ENCODE assay signal across 1 cellular context in the genomic region with DNA sequence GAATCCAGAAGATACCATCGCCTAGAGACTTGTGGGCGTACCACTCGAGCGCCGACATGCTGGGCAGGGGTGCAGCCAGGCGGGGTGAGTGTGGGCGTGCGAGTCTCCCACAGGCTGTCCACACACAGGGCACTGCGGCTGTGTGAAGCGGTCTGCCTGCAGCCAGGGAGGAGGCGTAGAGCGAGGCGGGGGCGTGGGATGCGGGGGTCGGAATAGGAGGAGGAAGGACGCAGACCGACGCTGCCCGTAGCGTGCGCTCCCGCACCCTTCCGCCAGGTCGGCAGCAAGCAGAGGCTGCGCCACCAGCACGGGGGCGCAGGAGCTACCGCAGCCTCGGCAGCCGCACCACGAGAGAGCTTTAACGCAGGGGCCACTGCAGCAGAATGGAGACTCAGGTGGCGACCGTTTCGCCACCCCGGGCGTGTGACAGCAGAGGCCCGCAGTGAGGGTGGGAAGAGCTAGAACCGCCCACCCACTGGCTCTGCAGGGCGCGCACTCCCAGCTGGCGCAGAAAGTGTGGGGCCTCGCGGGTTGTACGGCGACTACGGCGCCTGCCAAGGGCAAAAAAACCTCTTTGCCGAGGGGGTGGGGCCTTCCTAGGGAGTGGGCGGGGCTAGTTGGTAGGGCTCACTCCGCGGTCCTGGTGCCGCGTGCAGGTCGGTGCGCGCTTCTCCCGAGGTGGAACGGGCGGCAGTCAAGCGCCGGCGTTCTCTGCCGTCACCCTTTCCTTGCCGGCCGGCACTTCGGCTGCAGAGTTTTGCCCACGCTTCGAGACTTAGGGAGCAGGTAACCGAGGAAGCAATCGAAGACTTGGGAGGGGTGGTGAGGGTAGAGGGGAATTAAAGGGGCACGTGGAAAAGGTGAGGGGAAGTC.
TF ChIP-seq lines count a peak whose summit lies in the region.

A gene (minus strand): TSS at position 537 of the 873 bp plus-strand sequence. CDS start 479 bp downstream, at position 58.
A gene with protein sequence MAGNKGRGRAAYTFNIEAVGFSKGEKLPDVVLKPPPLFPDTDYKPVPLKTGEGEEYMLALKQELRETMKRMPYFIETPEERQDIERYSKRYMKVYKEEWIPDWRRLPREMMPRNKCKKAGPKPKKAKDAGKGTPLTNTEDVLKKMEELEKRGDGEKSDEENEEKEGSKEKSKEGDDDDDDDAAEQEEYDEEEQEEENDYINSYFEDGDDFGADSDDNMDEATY (plus strand): TSS at position 630 of the 873 bp plus-strand sequence. CDS start 10,704 bp downstream, outside the sequence.

TF ChIP-seq in H1, 55 proteins besides CTCF, POLR2A, EP300 and RAD21 (continued from another document):
- TF ChIP-seq CHD1 (IDR thresholded peaks at IDR 0.05; ENCODE audit: low read depth, low read length) = no peak
- peak; percentile 90 for TF ChIP-seq RBBP5 (IDR thresholded peaks at IDR 0.05; ENCODE audit: borderline replicate concordance, low read depth, low read length)
- TF ChIP-seq HDAC6 (IDR thresholded peaks at IDR 0.05; ENCODE audit: low read depth, low read length) = no peak
- no peak for TF ChIP-seq ZNF274 (IDR thresholded peaks at IDR 0.05; ENCODE audit: borderline replicate concordance, extremely low read depth, low read length)
- TF ChIP-seq BRCA1 (IDR thresholded peaks at IDR 0.05; ENCODE audit: low read depth, low read length) = no peak
- TF ChIP-seq POLR2AphosphoS5 (IDR thresholded peaks at IDR 0.05; ENCODE audit: low read depth, low read length) = peak; percentile 78
- peak; percentile 92 for TF ChIP-seq TAF1 (IDR thresholded peaks at IDR 0.05; ENCODE audit: low read depth, low read length)
- peak; percentile 80 for TF ChIP-seq PHF8 (conservative IDR thresholded peaks at IDR 0.05; ENCODE audit: low read depth, low read length)
- no peak for TF ChIP-seq RXRA (IDR thresholded peaks at IDR 0.05; ENCODE audit: insufficient read depth, low read depth, low read length)
- peak; percentile 74 for TF ChIP-seq KDM1A (IDR thresholded peaks at IDR 0.05; ENCODE audit: borderline replicate concordance, low read length)
- no peak for TF ChIP-seq BCL11A (IDR thresholded peaks at IDR 0.05; ENCODE audit: low read depth in 2 of 2, low read length in 2 of 2)
- TF ChIP-seq SP2 (IDR thresholded peaks at IDR 0.05; ENCODE audit: low read length) = no peak
- TF ChIP-seq TBP (IDR thresholded peaks at IDR 0.05; ENCODE audit: low read depth, low read length) = peak; percentile 84
- TF ChIP-seq NRF1 (IDR thresholded peaks at IDR 0.05; ENCODE audit: low read depth, low read length) = no peak
- no peak for TF ChIP-seq JUND (IDR thresholded peaks at IDR 0.05; ENCODE audit: low read length)
- TF ChIP-seq FOSL1 (IDR thresholded peaks at IDR 0.05; ENCODE audit: insufficient read depth, low read depth, low read length) = no peak
- no peak for TF ChIP-seq GABPA (IDR thresholded peaks at IDR 0.05; ENCODE audit: borderline replicate concordance, insufficient read depth, low read length)
- TF ChIP-seq, protein P1, sequence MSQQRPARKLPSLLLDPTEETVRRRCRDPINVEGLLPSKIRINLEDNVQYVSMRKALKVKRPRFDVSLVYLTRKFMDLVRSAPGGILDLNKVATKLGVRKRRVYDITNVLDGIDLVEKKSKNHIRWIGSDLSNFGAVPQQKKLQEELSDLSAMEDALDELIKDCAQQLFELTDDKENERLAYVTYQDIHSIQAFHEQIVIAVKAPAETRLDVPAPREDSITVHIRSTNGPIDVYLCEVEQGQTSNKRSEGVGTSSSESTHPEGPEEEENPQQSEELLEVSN (IDR thresholded peaks at IDR 0.05) = peak; percentile 88
- no peak for TF ChIP-seq CTBP2 (IDR thresholded peaks at IDR 0.05; ENCODE audit: borderline replicate concordance, insufficient read depth, insufficient read length, low read length)
- no peak for TF ChIP-seq BACH1 (IDR thresholded peaks at IDR 0.05; ENCODE audit: low read length)
- no peak for TF ChIP-seq SIX5 (IDR thresholded peaks at IDR 0.05; ENCODE audit: low read depth, low read length)
- TF ChIP-seq TCF12 (IDR thresholded peaks at IDR 0.05; ENCODE audit: low read depth, low read length) = 0 out of 2 replicates have a peak, but pooled peaks have one; percentile 56
- no peak for TF ChIP-seq CEBPB (IDR thresholded peaks at IDR 0.05; ENCODE audit: low read depth, low read length)
- peak; percentile 42 for TF ChIP-seq CREB1 (IDR thresholded peaks at IDR 0.05)
- no peak for TF ChIP-seq EZH2 (IDR thresholded peaks at IDR 0.05; ENCODE audit: low read depth, low read length, severe bottlenecking)
- TF ChIP-seq, protein P2, sequence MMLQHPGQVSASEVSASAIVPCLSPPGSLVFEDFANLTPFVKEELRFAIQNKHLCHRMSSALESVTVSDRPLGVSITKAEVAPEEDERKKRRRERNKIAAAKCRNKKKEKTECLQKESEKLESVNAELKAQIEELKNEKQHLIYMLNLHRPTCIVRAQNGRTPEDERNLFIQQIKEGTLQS (IDR thresholded peaks at IDR 0.05; ENCODE audit: insufficient read depth, low read depth, low read length) = no peak
- no peak for TF ChIP-seq CHD2 (IDR thresholded peaks at IDR 0.05; ENCODE audit: low read length)
- TF ChIP-seq MAFK (IDR thresholded peaks at IDR 0.05; ENCODE audit: low read depth, low read length) = no peak
- TF ChIP-seq, protein P3, sequence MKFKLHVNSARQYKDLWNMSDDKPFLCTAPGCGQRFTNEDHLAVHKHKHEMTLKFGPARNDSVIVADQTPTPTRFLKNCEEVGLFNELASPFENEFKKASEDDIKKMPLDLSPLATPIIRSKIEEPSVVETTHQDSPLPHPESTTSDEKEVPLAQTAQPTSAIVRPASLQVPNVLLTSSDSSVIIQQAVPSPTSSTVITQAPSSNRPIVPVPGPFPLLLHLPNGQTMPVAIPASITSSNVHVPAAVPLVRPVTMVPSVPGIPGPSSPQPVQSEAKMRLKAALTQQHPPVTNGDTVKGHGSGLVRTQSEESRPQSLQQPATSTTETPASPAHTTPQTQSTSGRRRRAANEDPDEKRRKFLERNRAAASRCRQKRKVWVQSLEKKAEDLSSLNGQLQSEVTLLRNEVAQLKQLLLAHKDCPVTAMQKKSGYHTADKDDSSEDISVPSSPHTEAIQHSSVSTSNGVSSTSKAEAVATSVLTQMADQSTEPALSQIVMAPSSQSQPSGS (IDR thresholded peaks at IDR 0.05; ENCODE audit: low read length) = no peak
- TF ChIP-seq, protein P4, sequence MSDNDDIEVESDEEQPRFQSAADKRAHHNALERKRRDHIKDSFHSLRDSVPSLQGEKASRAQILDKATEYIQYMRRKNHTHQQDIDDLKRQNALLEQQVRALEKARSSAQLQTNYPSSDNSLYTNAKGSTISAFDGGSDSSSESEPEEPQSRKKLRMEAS (IDR thresholded peaks at IDR 0.05) = peak; percentile 88
- peak; percentile 84 for TF ChIP-seq TAF7 (optimal IDR thresholded peaks at IDR 0.05; ENCODE audit: borderline replicate concordance, low read depth, low read length)
- peak; percentile 45 for TF ChIP-seq SP1 (IDR thresholded peaks at IDR 0.05; ENCODE audit: low read depth, low read length)
- TF ChIP-seq SUZ12 (IDR thresholded peaks at IDR 0.05; ENCODE audit: low read length) = no peak
- 0 out of 2 replicates have a peak, but pooled peaks have one; percentile 32 for TF ChIP-seq SP4 (IDR thresholded peaks at IDR 0.05; ENCODE audit: low read length)
- TF ChIP-seq SIN3A (conservative IDR thresholded peaks at IDR 0.05 in 1 of 2, IDR thresholded peaks at IDR 0.05 in 1 of 2; ENCODE audit: low read depth in 1 of 2, low read length in 2 of 2) = peak; percentile 46 to 92; a peak in 2 of 4 replicates
- no peak for TF ChIP-seq GTF2F1 (IDR thresholded peaks at IDR 0.05; ENCODE audit: borderline replicate concordance, low read depth, low read length)
- peak; percentile 94 for TF ChIP-seq EGR1 (IDR thresholded peaks at IDR 0.05; ENCODE audit: borderline replicate concordance, low read depth, low read length)
- TF ChIP-seq, protein P5, sequence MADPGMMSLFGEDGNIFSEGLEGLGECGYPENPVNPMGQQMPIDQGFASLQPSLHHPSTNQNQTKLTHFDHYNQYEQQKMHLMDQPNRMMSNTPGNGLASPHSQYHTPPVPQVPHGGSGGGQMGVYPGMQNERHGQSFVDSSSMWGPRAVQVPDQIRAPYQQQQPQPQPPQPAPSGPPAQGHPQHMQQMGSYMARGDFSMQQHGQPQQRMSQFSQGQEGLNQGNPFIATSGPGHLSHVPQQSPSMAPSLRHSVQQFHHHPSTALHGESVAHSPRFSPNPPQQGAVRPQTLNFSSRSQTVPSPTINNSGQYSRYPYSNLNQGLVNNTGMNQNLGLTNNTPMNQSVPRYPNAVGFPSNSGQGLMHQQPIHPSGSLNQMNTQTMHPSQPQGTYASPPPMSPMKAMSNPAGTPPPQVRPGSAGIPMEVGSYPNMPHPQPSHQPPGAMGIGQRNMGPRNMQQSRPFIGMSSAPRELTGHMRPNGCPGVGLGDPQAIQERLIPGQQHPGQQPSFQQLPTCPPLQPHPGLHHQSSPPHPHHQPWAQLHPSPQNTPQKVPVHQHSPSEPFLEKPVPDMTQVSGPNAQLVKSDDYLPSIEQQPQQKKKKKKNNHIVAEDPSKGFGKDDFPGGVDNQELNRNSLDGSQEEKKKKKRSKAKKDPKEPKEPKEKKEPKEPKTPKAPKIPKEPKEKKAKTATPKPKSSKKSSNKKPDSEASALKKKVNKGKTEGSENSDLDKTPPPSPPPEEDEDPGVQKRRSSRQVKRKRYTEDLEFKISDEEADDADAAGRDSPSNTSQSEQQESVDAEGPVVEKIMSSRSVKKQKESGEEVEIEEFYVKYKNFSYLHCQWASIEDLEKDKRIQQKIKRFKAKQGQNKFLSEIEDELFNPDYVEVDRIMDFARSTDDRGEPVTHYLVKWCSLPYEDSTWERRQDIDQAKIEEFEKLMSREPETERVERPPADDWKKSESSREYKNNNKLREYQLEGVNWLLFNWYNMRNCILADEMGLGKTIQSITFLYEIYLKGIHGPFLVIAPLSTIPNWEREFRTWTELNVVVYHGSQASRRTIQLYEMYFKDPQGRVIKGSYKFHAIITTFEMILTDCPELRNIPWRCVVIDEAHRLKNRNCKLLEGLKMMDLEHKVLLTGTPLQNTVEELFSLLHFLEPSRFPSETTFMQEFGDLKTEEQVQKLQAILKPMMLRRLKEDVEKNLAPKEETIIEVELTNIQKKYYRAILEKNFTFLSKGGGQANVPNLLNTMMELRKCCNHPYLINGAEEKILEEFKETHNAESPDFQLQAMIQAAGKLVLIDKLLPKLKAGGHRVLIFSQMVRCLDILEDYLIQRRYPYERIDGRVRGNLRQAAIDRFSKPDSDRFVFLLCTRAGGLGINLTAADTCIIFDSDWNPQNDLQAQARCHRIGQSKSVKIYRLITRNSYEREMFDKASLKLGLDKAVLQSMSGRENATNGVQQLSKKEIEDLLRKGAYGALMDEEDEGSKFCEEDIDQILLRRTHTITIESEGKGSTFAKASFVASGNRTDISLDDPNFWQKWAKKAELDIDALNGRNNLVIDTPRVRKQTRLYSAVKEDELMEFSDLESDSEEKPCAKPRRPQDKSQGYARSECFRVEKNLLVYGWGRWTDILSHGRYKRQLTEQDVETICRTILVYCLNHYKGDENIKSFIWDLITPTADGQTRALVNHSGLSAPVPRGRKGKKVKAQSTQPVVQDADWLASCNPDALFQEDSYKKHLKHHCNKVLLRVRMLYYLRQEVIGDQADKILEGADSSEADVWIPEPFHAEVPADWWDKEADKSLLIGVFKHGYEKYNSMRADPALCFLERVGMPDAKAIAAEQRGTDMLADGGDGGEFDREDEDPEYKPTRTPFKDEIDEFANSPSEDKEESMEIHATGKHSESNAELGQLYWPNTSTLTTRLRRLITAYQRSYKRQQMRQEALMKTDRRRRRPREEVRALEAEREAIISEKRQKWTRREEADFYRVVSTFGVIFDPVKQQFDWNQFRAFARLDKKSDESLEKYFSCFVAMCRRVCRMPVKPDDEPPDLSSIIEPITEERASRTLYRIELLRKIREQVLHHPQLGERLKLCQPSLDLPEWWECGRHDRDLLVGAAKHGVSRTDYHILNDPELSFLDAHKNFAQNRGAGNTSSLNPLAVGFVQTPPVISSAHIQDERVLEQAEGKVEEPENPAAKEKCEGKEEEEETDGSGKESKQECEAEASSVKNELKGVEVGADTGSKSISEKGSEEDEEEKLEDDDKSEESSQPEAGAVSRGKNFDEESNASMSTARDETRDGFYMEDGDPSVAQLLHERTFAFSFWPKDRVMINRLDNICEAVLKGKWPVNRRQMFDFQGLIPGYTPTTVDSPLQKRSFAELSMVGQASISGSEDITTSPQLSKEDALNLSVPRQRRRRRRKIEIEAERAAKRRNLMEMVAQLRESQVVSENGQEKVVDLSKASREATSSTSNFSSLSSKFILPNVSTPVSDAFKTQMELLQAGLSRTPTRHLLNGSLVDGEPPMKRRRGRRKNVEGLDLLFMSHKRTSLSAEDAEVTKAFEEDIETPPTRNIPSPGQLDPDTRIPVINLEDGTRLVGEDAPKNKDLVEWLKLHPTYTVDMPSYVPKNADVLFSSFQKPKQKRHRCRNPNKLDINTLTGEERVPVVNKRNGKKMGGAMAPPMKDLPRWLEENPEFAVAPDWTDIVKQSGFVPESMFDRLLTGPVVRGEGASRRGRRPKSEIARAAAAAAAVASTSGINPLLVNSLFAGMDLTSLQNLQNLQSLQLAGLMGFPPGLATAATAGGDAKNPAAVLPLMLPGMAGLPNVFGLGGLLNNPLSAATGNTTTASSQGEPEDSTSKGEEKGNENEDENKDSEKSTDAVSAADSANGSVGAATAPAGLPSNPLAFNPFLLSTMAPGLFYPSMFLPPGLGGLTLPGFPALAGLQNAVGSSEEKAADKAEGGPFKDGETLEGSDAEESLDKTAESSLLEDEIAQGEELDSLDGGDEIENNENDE (IDR thresholded peaks at IDR 0.05; ENCODE audit: insufficient replicate concordance, low read length) = peak; percentile 20
- peak; percentile 95 for TF ChIP-seq ASH2L (IDR thresholded peaks at IDR 0.05; ENCODE audit: low read length)
- no peak for TF ChIP-seq CBX5 (IDR thresholded peaks at IDR 0.05; ENCODE audit: low read depth, low read length)
- TF ChIP-seq JUN (IDR thresholded peaks at IDR 0.05; ENCODE audit: low read depth, low read length) = no peak
- TF ChIP-seq KDM4A (IDR thresholded peaks at IDR 0.05; ENCODE audit: low read depth, low read length, severe bottlenecking) = peak; percentile 98
- no peak for TF ChIP-seq YY1 (IDR thresholded peaks at IDR 0.05; ENCODE audit: low read depth, low read length)
- TF ChIP-seq, protein P6, sequence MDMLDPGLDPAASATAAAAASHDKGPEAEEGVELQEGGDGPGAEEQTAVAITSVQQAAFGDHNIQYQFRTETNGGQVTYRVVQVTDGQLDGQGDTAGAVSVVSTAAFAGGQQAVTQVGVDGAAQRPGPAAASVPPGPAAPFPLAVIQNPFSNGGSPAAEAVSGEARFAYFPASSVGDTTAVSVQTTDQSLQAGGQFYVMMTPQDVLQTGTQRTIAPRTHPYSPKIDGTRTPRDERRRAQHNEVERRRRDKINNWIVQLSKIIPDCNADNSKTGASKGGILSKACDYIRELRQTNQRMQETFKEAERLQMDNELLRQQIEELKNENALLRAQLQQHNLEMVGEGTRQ (IDR thresholded peaks at IDR 0.05; ENCODE audit: low read length) = peak; percentile 6; the same call in 1 of the 2 replicates
- TF ChIP-seq RNF2 (IDR thresholded peaks at IDR 0.05; ENCODE audit: borderline replicate concordance, low read depth, low read length, missing control alignments, poor library complexity, severe bottlenecking) = no peak
- TF ChIP-seq KDM5A (IDR thresholded peaks at IDR 0.05; ENCODE audit: low read length) = no peak
